In the genomic region with DNA sequence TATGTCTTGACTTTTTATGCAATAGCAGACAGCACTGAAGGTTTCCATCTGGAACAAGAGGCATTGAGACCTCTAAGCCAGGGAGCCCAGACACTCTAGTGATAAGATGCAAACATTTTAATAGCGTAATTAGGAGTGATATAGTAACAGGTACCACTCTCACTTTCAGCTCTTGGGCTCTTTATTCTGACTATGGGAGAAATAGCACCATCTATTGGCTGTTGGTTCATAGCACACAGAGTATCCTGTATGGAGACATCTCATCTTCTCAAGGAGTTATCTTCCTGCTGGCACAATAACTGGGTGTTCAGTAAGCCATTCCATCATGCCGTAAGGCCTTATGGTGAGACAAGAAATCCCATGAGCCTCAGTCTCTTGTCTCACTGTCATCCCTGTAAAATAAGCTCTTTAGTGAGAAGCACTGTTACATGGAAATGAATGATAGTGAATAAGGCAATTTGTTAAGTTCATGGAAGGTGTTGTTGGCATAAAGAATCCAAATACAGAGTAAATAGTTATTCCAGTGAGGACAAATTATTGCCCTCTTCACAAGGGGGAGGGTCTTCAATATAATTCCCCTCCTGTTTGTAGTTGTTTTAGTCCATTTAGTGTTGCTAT, we compare ENCODE assay signal across 8 cellular contexts. TPM values are rescaled to one million over a fixed set of nuclear protein-coding genes. Genes with fewer than 3 reads are reported as not detected.
A peak's percentile ranks its signal among the peaks of the same experiment; 100 is the strongest.
DNase-seq lines count a peak whose midpoint lies in the region; ATAC-seq and TF ChIP-seq lines count a peak whose summit lies in the region.

No MANE protein-coding gene starts in this region.

- no peak overlapping the region for H3K27ac Mint-ChIP-seq in osteocyte (ENCODE audit: unreplicated experiment)

- H3K4me3 Mint-ChIP-seq in osteocyte (ENCODE audit: unreplicated experiment) = no peak overlapping the region

- no peaks in the 10 kb centered on the region for H3K27me3 Mint-ChIP-seq in osteocyte (ENCODE audit: unreplicated experiment)

- peaks cover 4% of the 10 kb centered on the region for H3K9me3 Mint-ChIP-seq in osteocyte (ENCODE audit: unreplicated experiment)

- H3K4me1 Mint-ChIP-seq in osteocyte (ENCODE audit: unreplicated experiment) = peaks cover 14% of the 10 kb centered on the region

- peaks cover 15% of the 10 kb centered on the region for H3K36me3 Mint-ChIP-seq in osteocyte (ENCODE audit: unreplicated experiment)

- DNase-seq in NCI-H345 (lab: John Stamatoyannopoulos, UW) (peak; percentile 57), NCI-H345 treated with DMSO at 0.1 percent for 48 hours (lab: John Stamatoyannopoulos, UW; ENCODE audit: unreplicated experiment) (no peak), NCI-H226 (peak; percentile 13), dermis microvascular lymphatic vessel endothelial cell (ENCODE audit: low read depth in 2 of 2) (peak; percentile 16 to 43), osteocyte (ENCODE audit: extremely low spot score, unreplicated experiment) (no peak)

- ATAC-seq in HG02588 (IDR thresholded peaks at IDR 0.05; ENCODE audit: unreplicated experiment) = peak; percentile 44
- no peak for ATAC-seq in activated CD4-positive, CD25-positive, alpha-beta regulatory T cell treated with anti-CD3 and anti-CD28 coated beads, Interleukin-2, amount 50 U/mL, for 24 hours
- ATAC-seq in HG02623 (IDR thresholded peaks at IDR 0.05; ENCODE audit: unreplicated experiment) = no peak

- peak; percentile 56 for TF ChIP-seq CTCF in osteocyte (IDR thresholded peaks at IDR 0.05)

RNA-seq across cellular contexts. Expression of a gene that starts 48.3 kb away (rescaled TPM):
- 4.2 and 4.4 TPM in 2 replicates for total RNA-seq in dermis microvascular lymphatic vessel endothelial cell
- 5.3 and 7.3 TPM in 2 replicates for total RNA-seq in osteocyte

Comparison
In these comparisons a context has a peak if more than half of its experiments do, and no peak if none do; other contexts are left out.
1. DNase-seq: peak in NCI-H345 (single experiment), NCI-H226 (single experiment) and dermis microvascular lymphatic vessel endothelial cell (2 of 2); none in NCI-H345 treated with DMSO at 0.1 percent for 48 hours (single experiment) and osteocyte (single experiment).